In the genomic region with DNA sequence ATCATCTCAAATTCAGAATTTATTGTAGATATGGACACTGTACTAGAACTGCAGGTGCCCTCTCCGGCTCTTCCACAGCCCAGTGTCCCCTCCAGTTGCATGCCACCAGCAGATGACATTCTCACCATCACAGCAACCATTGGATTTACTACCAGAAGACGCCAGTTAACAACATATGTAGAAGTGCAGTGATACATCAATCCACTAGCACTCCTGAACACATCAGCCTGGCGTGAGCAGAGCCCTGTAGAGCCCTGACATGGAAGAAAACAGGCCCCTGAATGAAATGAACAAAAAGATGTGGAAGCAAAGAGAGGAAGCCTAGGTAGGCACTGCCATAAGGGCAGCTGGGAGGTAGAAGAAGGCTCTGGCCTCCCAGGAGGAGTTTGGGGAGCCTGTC, we compare ENCODE assay signal across 23 cellular contexts.
"Had no signal": no experiment of that assay in that cellular context is flagged by ENCODE, and none has a peak within 500 bp of the region (broad histone marks: within the 10 kb centered on the region; RNA-seq: fewer than 3 reads in every experiment).

No MANE protein-coding gene starts in this region.

- ATAC-seq: effector memory CD8-positive, alpha-beta T cell; foreskin keratinocyte; gastroesophageal sphincter; heart left ventricle; left lung; left ventricle myocardium superior; lower lobe of right lung; mucosa of descending colon had no signal

- DNase-seq: colonic mucosa; cortex of kidney; effector CD8-positive, alpha-beta T cell; effector memory CD8-positive, alpha-beta T cell; foreskin keratinocyte; heart left ventricle; hypothalamus; immature natural killer cell; islet precursor cell; kidney; kidney glomerular epithelial cell; left lung; left ventricle myocardium superior; lower lobe of right lung; mesenchymal stem cell; mucosa of descending colon; naive B cell had no signal

- H3K9me3 ChIP-seq: colonic mucosa, esophagus muscularis mucosa, gastroesophageal sphincter, heart left ventricle, left lung, lower lobe of right lung, mucosa of descending colon had no signal

- H3K79me2 ChIP-seq: hepatocyte had no signal

- FAIRE-seq: endometrium, frontal cortex, kidney had no signal

- H3K27me3 ChIP-seq: colonic mucosa, esophagus muscularis mucosa, gastroesophageal sphincter, heart left ventricle, hepatocyte, left lung had no signal

- H3K4me3 ChIP-seq: colonic mucosa, esophagus muscularis mucosa, gastroesophageal sphincter, heart left ventricle, hepatocyte, left lung, lower lobe of right lung, mucosa of descending colon had no signal

- H3K36me3 ChIP-seq: colonic mucosa, esophagus muscularis mucosa, gastroesophageal sphincter, heart left ventricle, left lung, lower lobe of right lung had no signal

- H3K4me1 ChIP-seq: colonic mucosa, foreskin keratinocyte, left lung, lower lobe of right lung had no signal

- H3K27ac ChIP-seq: colonic mucosa, epithelial cell of prostate, esophagus muscularis mucosa, foreskin keratinocyte, heart left ventricle, hepatocyte, left lung, lower lobe of right lung had no signal

- H3K4me2 ChIP-seq: hepatocyte had no signal

- H2AFZ ChIP-seq: hepatocyte had no signal
